Comparison of ENCODE assay signal across 20 cellular contexts in the genomic region with DNA sequence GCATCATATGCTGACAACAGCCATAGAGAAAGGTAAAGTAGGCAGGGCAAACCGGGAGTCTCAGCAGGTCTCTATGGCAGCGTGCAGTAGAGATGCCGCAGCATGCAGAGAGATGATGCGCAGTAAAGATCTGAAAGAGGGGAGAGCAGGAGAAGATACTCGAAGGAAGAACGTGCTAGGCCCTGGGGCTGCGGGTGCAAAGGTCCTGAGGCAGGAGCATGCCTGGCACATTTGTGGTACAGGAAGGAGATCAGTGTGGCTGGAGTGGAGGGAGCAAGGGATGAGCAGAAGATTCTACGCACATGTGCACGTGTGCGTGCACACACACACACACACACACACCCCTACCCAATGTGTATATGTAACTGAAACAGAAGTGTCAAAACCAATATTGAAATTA.
"Had no signal": no experiment of that assay in that cellular context is flagged by ENCODE, and none has a peak within 500 bp of the region (broad histone marks: within the 10 kb centered on the region; RNA-seq: fewer than 3 reads in every experiment).

No MANE protein-coding gene starts in this region.

- H3K4me3 ChIP-seq: MG63, SJSA1, SK-N-MC had no signal

- H3K9me3 ChIP-seq: MG63, SJSA1 had no signal

- H3K27me3 ChIP-seq: MG63, SJSA1 had no signal

- DNase-seq: KBM-7, MG63, NCI-H1092, NCI-H1105 treated with DMSO at 0.1 percent for 48 hours, NCI-H1417 treated with DMSO at 0.1 percent for 48 hours, NCI-H146, NCI-H1694 treated with DMSO at 0.1 percent for 48 hours, NCI-H1930, NCI-H2081, NCI-H2107, NCI-H2227 treated with DMSO at 0.1 percent for 48 hours, NCI-H524 treated with DMSO at 0.1 percent for 48 hours, NCI-H69, NCI-H774, Right ventricle myocardium superior, RPMI8226, SIG-M5 had no signal

- H3K36me3 ChIP-seq: MG63 had no signal

- H3K27ac ChIP-seq: HL-60, SJSA1, SK-N-MC had no signal
